Comparison of ENCODE assay signal across 10 cellular contexts in genomic region chrX:115940348-115940747, GRCh38.
A peak's percentile ranks its signal among the peaks of the same experiment; 100 is the strongest.
DNase-seq lines count a peak whose midpoint lies in the region; ATAC-seq, FAIRE-seq and TF ChIP-seq lines count a peak whose summit lies in the region.
"Had no signal": no experiment of that assay in that cellular context is flagged by ENCODE, and none has a peak within 500 bp of the region (broad histone marks: within the 10 kb centered on the region; RNA-seq: fewer than 3 reads in every experiment).

No MANE protein-coding gene starts in this region.

- H3K4me3 ChIP-seq in epithelial cell of proximal tubule (ENCODE audit: low read depth, low read length) (no peak overlapping the region), aorta (ENCODE audit: low read length in 2 of 2) (no peak overlapping the region)

- no peak for DNase-seq in epithelial cell of proximal tubule (ENCODE audit: low read depth)
- DNase-seq in aorta = no peak
- DNase-seq in GM12892 (ENCODE audit: insufficient read length) = no peak
- DNase-seq in T-helper 2 cell = no peak
- no peak for DNase-seq in Right ventricle myocardium superior
- DNase-seq: stimulated activated CD4-positive, alpha-beta T cell treated with anti-CD3 and anti-CD28 coated beads, Interleukin-2, amount 100 ng/mL, for 24 hours had no signal

- no peak for TF ChIP-seq POLR2A in GM12892 (IDR thresholded peaks at IDR 0.05; ENCODE audit: low read depth, low read length)

- no peaks in the 10 kb centered on the region for H3K27me3 ChIP-seq in aorta (ENCODE audit: control insufficient read depth in 1 of 2, insufficient read depth in 2 of 2, low read length in 1 of 2)
- H3K27me3 ChIP-seq: Peyer's patch had no signal

- H3K4me1 ChIP-seq in aorta (ENCODE audit: control insufficient read depth in 1 of 2, insufficient read depth in 2 of 2, low read length in 2 of 2) = no peaks in the 10 kb centered on the region
- H3K4me1 ChIP-seq: Peyer's patch had no signal

- H3K36me3 ChIP-seq in aorta (ENCODE audit: control insufficient read depth in 1 of 2, insufficient read depth in 2 of 2, low read length in 1 of 2) = no peaks in the 10 kb centered on the region
- H3K36me3 ChIP-seq: Peyer's patch had no signal

- intact Hi-C loops in aorta (cut with DNase I) (no loop called here), Right ventricle myocardium superior (cut with DNase I) (no loop called here)

- ATAC-seq in GM18517 (IDR thresholded peaks at IDR 0.05; ENCODE audit: unreplicated experiment) (peak; percentile 14), GM21723 (IDR thresholded peaks at IDR 0.05; ENCODE audit: unreplicated experiment) (peak; percentile 14), HG03439 (IDR thresholded peaks at IDR 0.05; ENCODE audit: unreplicated experiment) (peak; percentile 7), aorta (ENCODE audit: low FRiP score) (no peak), Right ventricle myocardium superior (ENCODE audit: poor library complexity) (no peak)

- no peak for FAIRE-seq in GM12892 (lab: Jason Lieb, UNC)

- peak; percentile 18 for TF ChIP-seq CTCF in epithelial cell of proximal tubule (conservative IDR thresholded peaks at IDR 0.05; ENCODE audit: low read depth, low read length)

- H3K9me3 ChIP-seq in aorta (ENCODE audit: control insufficient read depth, low read length) = peaks cover 5% of the 10 kb centered on the region

- H3K27ac ChIP-seq in aorta (ENCODE audit: low read depth in 1 of 2, low read length in 2 of 2) = no peak overlapping the region
- H3K27ac ChIP-seq: Peyer's patch had no signal

- 84 to 95% methylated on average over 2 of the region's 2 CpGs for WGBS in aorta, 2 donors

Comparison
In these comparisons a context has a peak if more than half of its experiments do, and no peak if none do; other contexts are left out.
1. ATAC-seq: peak in GM18517 (single experiment), GM21723 (single experiment) and HG03439 (single experiment); none in aorta (single experiment) and Right ventricle myocardium superior (single experiment).